1 cellular context compared by ENCODE assay signal in the genomic region with DNA sequence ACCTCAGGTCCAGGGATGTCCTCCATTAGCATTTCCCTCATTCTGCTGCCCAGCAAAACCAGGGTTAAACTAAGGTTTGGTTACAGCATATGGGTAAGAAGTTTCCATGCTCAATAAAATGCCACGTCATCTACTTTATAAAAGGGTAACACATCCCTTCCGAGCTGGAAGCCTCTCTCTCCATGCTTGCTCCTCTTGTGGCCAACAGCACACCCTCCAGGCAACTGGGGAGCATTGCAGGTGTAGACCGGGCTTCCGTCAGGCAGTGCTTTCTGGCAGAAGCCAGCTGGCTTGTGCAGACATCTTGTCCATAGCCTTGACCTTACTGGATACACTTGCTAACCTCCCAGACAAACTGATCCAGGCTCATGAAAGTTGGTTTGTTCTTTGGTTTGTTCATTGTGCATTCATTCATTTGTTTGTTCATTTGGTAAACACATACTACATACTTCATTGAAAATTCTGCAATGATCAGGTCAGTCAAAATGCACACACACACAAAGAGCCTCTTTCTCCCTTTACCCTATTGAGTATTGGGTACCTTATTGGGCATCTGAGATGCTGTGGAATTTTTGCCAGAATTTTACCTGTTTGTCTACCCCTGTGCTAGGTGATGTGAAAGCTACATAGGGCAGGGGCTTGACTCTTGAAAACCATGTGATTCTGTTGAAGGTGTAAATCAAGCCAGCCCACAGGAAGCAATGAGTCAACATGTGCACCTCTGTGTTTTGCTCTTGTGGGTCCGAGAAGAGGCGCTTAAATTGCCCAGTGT.
A peak's percentile ranks its signal among the peaks of the same experiment; 100 is the strongest.
TF ChIP-seq lines count a peak whose summit lies in the region.

No MANE protein-coding gene starts in this region.

TF ChIP-seq in K562, 482 proteins besides CTCF, POLR2A, EP300 and RAD21 (continued from another document):
- TF ChIP-seq ZBTB34 (CRISPR knock-in tag; IDR thresholded peaks at IDR 0.05) (no peak), SMC3 (conservative IDR thresholded peaks at IDR 0.05; ENCODE audit: insufficient read depth, low read depth, low read length) (peak; percentile 54), CBFB (CRISPR knock-in tag; IDR thresholded peaks at IDR 0.05) (no peak), MAFK (IDR thresholded peaks at IDR 0.05; ENCODE audit: low read length) (peak; percentile 82), LCOR (CRISPR knock-in tag; IDR thresholded peaks at IDR 0.05) (no peak), RCOR1 (IDR thresholded peaks at IDR 0.05; ENCODE audit: borderline replicate concordance in 1 of 2, low read depth in 2 of 2, low read length in 2 of 2) (0 out of 4 replicates have a peak, but pooled peaks of 1 of the 2 experiments have one; percentile 7), KLF10 (CRISPR knock-in tag; IDR thresholded peaks at IDR 0.05) (no peak), CREB3L1 (IDR thresholded peaks at IDR 0.05; ENCODE audit: borderline replicate concordance, low read depth) (peak; percentile 65; the same call in 1 of the 2 replicates), ZNF316 (IDR thresholded peaks at IDR 0.05) (peak; percentile 94), RBM34 (IDR thresholded peaks at IDR 0.05; ENCODE audit: borderline replicate concordance, insufficient read depth, low read length) (no peak), NKRF (IDR thresholded peaks at IDR 0.05; ENCODE audit: borderline replicate concordance) (no peak), ATF1 (CRISPR knock-in tag; IDR thresholded peaks at IDR 0.05) (no peak), ATF1 (tag; IDR thresholded peaks at IDR 0.05) (0 out of 2 replicates have a peak, but pooled peaks have one; percentile 27), GTF2A2 (tag; IDR thresholded peaks at IDR 0.05) (no peak), NFE2L1 (tag; IDR thresholded peaks at IDR 0.05; ENCODE audit: borderline replicate concordance, low read depth) (peak; percentile 59; the same call in 1 of the 2 replicates), ELF1 (tag; IDR thresholded peaks at IDR 0.05) (no peak), SRF (CRISPR knock-in tag; IDR thresholded peaks at IDR 0.05) (no peak), NFE2 (IDR thresholded peaks at IDR 0.05; ENCODE audit: low read depth) (peak; percentile 63), ZNF165 (CRISPR knock-in tag; IDR thresholded peaks at IDR 0.05; ENCODE audit: borderline replicate concordance) (no peak), ZNF224 (CRISPR knock-in tag; IDR thresholded peaks at IDR 0.05) (no peak), YY1 (IDR thresholded peaks at IDR 0.05; ENCODE audit: borderline replicate concordance in 1 of 3, control insufficient read depth in 1 of 3, extremely low read depth in 1 of 3, insufficient read depth in 3 of 3, insufficient read length in 1 of 3, insufficient replicate concordance in 2 of 3, low read depth in 1 of 3, low read length in 2 of 3) (peak in 1 of 3 experiments; percentile 35), STAG1 (CRISPR knock-in tag; IDR thresholded peaks at IDR 0.05; ENCODE audit: borderline replicate concordance) (peak; percentile 57; the same call in 1 of the 2 replicates), MAFF (IDR thresholded peaks at IDR 0.05; ENCODE audit: low read length) (peak; percentile 73), MAFG (tag; conservative IDR thresholded peaks at IDR 0.05) (peak; percentile 93), ZFP36 (IDR thresholded peaks at IDR 0.05; ENCODE audit: low read depth, low read length, partially characterized antibody) (no peak), SETDB1 (IDR thresholded peaks at IDR 0.05; ENCODE audit: low read length) (no peak), NEUROD1 (IDR thresholded peaks at IDR 0.05; ENCODE audit: borderline replicate concordance, low read depth, low read length, partially characterized antibody) (no peak)
- TF ChIP-seq, protein P1, sequence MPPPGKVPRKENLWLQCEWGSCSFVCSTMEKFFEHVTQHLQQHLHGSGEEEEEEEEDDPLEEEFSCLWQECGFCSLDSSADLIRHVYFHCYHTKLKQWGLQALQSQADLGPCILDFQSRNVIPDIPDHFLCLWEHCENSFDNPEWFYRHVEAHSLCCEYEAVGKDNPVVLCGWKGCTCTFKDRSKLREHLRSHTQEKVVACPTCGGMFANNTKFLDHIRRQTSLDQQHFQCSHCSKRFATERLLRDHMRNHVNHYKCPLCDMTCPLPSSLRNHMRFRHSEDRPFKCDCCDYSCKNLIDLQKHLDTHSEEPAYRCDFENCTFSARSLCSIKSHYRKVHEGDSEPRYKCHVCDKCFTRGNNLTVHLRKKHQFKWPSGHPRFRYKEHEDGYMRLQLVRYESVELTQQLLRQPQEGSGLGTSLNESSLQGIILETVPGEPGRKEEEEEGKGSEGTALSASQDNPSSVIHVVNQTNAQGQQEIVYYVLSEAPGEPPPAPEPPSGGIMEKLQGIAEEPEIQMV (tag; conservative IDR thresholded peaks at IDR 0.05; ENCODE audit: low read depth) = no peak
- TF ChIP-seq, protein P2, sequence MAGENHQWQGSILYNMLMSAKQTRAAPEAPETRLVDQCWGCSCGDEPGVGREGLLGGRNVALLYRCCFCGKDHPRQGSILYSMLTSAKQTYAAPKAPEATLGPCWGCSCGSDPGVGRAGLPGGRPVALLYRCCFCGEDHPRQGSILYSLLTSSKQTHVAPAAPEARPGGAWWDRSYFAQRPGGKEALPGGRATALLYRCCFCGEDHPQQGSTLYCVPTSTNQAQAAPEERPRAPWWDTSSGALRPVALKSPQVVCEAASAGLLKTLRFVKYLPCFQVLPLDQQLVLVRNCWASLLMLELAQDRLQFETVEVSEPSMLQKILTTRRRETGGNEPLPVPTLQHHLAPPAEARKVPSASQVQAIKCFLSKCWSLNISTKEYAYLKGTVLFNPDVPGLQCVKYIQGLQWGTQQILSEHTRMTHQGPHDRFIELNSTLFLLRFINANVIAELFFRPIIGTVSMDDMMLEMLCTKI (IDR thresholded peaks at IDR 0.05; ENCODE audit: partially characterized antibody) = no peak
